ENCODE assay signal across 24 cellular contexts in genomic region chr13:83681547-83681946, GRCh38.
DNase-seq lines count a peak whose midpoint lies in the region; ATAC-seq and TF ChIP-seq lines count a peak whose summit lies in the region.
"Had no signal": no experiment of that assay in that cellular context is flagged by ENCODE, and none has a peak within 500 bp of the region (broad histone marks: within the 10 kb centered on the region; RNA-seq: fewer than 3 reads in every experiment).

No MANE protein-coding gene starts in this region.

- H3K79me1 ChIP-seq in H9 (ENCODE audit: insufficient read depth, low read depth, low read length, poor library complexity, severe bottlenecking): no peaks in the 10 kb centered on the region

- no peak overlapping the region for H2BK12ac ChIP-seq in H9 (ENCODE audit: insufficient read length, low read depth, low read length)

- H3K36me3 Mint-ChIP-seq in GM23338 (ENCODE audit: low read depth) (no peaks in the 10 kb centered on the region), H9 (ENCODE audit: insufficient read depth in 1 of 3, low read depth in 3 of 3) (no peaks in the 10 kb centered on the region)
- H3K36me3 Mint-ChIP-seq: CD8-positive, alpha-beta T cell had no signal

- H4K8ac ChIP-seq in H9 (replicated peaks; ENCODE audit: insufficient read length, low read depth, low read length): no peak overlapping the region

- H3K36me3 ChIP-seq in GM23338 (ENCODE audit: insufficient read depth): no peaks in the 10 kb centered on the region
- no peaks in the 10 kb centered on the region for H3K36me3 ChIP-seq in neural cell (ENCODE audit: insufficient read depth, low read length)
- H3K36me3 ChIP-seq: BLaER1 treated with 17β-estradiol and CSF1 and Interleukin-3, amounts not matched to agents 10 nM and 100 nM had no signal

- no peak overlapping the region for H3K4me3 Mint-ChIP-seq in GM23338
- no peak overlapping the region for H3K4me3 Mint-ChIP-seq in H9
- H3K4me3 Mint-ChIP-seq: B cell; CD4-positive, alpha-beta T cell; CD8-positive, alpha-beta T cell had no signal

- H3K9ac ChIP-seq in H9 (ENCODE audit: extremely low read depth, insufficient read length, low read length) (no peak overlapping the region), neural cell (ENCODE audit: low read length) (peak overlapping the region; percentile 40)
- H3K9ac ChIP-seq: BLaER1 treated with 17β-estradiol and CSF1 and Interleukin-3, amounts not matched to agents 10 nM and 100 nM had no signal

- H3K14ac ChIP-seq in H9 (ENCODE audit: insufficient read depth, low read length): no peak overlapping the region

- no peak overlapping the region for H2BK15ac ChIP-seq in H9 (ENCODE audit: low read depth, low read length)

- no peak overlapping the region for H2AFZ ChIP-seq in GM23338
- H2AFZ ChIP-seq in H9 (ENCODE audit: low read length): no peak overlapping the region
- no peak overlapping the region for H2AFZ ChIP-seq in neural cell (ENCODE audit: low read depth, low read length)

- no peak overlapping the region for H2BK5ac ChIP-seq in H9 (ENCODE audit: insufficient read length, low read length)

- peak; percentile 94 for TF ChIP-seq EP300 in neural cell (conservative IDR thresholded peaks at IDR 0.05; ENCODE audit: poor library complexity, severe bottlenecking)

- H2BK20ac ChIP-seq in H9 (ENCODE audit: low read depth, low read length, poor library complexity, severe bottlenecking): no peak overlapping the region

- peak; percentile 3 for DNase-seq in GM23338 (ENCODE audit: low spot score)
- DNase-seq in H9: no peak
- no peak for DNase-seq in HEK293T (ENCODE audit: extremely low spot score)
- DNase-seq in D341Med (ENCODE audit: low spot score): no peak
- DNase-seq: AML-193; Caco-2; Calu3; CD4-positive, alpha-beta T cell; CD8-positive, alpha-beta T cell; DMS 273 treated with DMSO at 0.1 percent for 48 hours; DMS153; DMS53; DMS79; DND-41; EL; GDM1 had no signal

- H3K27ac Mint-ChIP-seq in GM23338 (no peak overlapping the region), H9 (peak overlapping the region in 2 of 3 experiments; percentile 13 to 58; a peak in 4 of 7 replicates)
- H3K27ac Mint-ChIP-seq: B cell; CD4-positive, alpha-beta T cell; CD8-positive, alpha-beta T cell had no signal

- no peak overlapping the region for H3K56ac ChIP-seq in H9 (ENCODE audit: insufficient read length, low read depth, low read length)

- H3K4me1 ChIP-seq in GM23338 (ENCODE audit: insufficient read depth) (no peaks in the 10 kb centered on the region), H9 (ENCODE audit: insufficient read depth, low read length) (no peaks in the 10 kb centered on the region)
- H3K4me1 ChIP-seq: A549; BLaER1 treated with 17β-estradiol and CSF1 and Interleukin-3, amounts not matched to agents 10 nM and 100 nM; Caco-2 had no signal

- H3K79me2 ChIP-seq in GM23338 (replicated peaks; ENCODE audit: insufficient read depth) (no peaks in the 10 kb centered on the region), H9 (ENCODE audit: insufficient read depth, low read length) (no peaks in the 10 kb centered on the region), neural cell (replicated peaks; ENCODE audit: insufficient read depth, low read length) (no peaks in the 10 kb centered on the region)

- CTCF ChIA-PET in HEK293T (lab: Yijun Ruan, JAX): no interaction called here

- no peak overlapping the region for H4K91ac ChIP-seq in H9 (ENCODE audit: insufficient read length, low read depth, low read length)

- WGBS in H9 (ENCODE audit: extremely low coverage, insufficient read length, low lambda C conversion rate): no CpG with 5 or more reads among the region's 1 CpG

- no peak overlapping the region for H3T11ph ChIP-seq in H9 (ENCODE audit: low read length)

- POLR2A ChIA-PET in HEK293T (lab: Yijun Ruan, JAX): no interaction called here

- no peak overlapping the region for H2BK120ac ChIP-seq in H9 (ENCODE audit: low read depth, low read length, poor library complexity, severe bottlenecking)

- H3F3A ChIP-seq in GM23338 (replicated peaks; ENCODE audit: low read depth) (no peaks in the 10 kb centered on the region), neural cell (ENCODE audit: insufficient read depth, low read length, poor library complexity, severe bottlenecking) (peaks cover 8% of the 10 kb centered on the region)

- no peak overlapping the region for H3K23ac ChIP-seq in H9 (ENCODE audit: insufficient read length, low read depth, low read length)

- H3K4me1 Mint-ChIP-seq in GM23338: peaks cover 7% of the 10 kb centered on the region; the same call in 2 of the 3 replicates
- H3K4me1 Mint-ChIP-seq in H9: peaks cover 7 to 10% of the 10 kb centered on the region in 2 experiments
- H3K4me1 Mint-ChIP-seq: B cell had no signal

- no peaks in the 10 kb centered on the region for H4K20me1 ChIP-seq in GM23338 (replicated peaks; ENCODE audit: insufficient read depth)
- no peaks in the 10 kb centered on the region for H4K20me1 ChIP-seq in H9 (ENCODE audit: control insufficient read depth, insufficient read depth, insufficient read length)
- H4K20me1 ChIP-seq in neural cell (ENCODE audit: insufficient read depth): no peaks in the 10 kb centered on the region
- H4K20me1 ChIP-seq: BLaER1 treated with 17β-estradiol and CSF1 and Interleukin-3, amounts not matched to agents 10 nM and 100 nM had no signal

- no peak for TF ChIP-seq CTCF in GM23338 (conservative IDR thresholded peaks at IDR 0.05; ENCODE audit: low read depth in 2 of 2)
- TF ChIP-seq CTCF in H9 (conservative IDR thresholded peaks at IDR 0.05): no peak
- no peak for TF ChIP-seq CTCF in neural cell (IDR thresholded peaks at IDR 0.05; ENCODE audit: poor library complexity, severe bottlenecking)

- H2AK5ac ChIP-seq in H9 (ENCODE audit: insufficient read length, low read length): no peak overlapping the region

- H4K5ac ChIP-seq in H9 (ENCODE audit: insufficient read length, low read depth, low read length): no peak overlapping the region

- H3K9me3 Mint-ChIP-seq in GM23338 (no peaks in the 10 kb centered on the region), H9 (no peaks in the 10 kb centered on the region)
- H3K9me3 Mint-ChIP-seq: CD8-positive, alpha-beta T cell had no signal

- H3K9me2 ChIP-seq in GM23338 (ENCODE audit: insufficient read depth) (no peaks in the 10 kb centered on the region; the same call in 1 of the 2 replicates), neural cell (ENCODE audit: insufficient read depth, low read length) (no peaks in the 10 kb centered on the region)

- no peak overlapping the region for H3K27ac ChIP-seq in GM23338 (ENCODE audit: low read depth)
- no peak overlapping the region for H3K27ac ChIP-seq in H9 (ENCODE audit: insufficient read length, low read depth, low read length)
- peak overlapping the region; percentile 84 for H3K27ac ChIP-seq in neural cell (ENCODE audit: low read length)
- H3K27ac ChIP-seq: 22Rv1; A549; BLaER1 treated with 17β-estradiol and CSF1 and Interleukin-3, amounts not matched to agents 10 nM and 100 nM; C4-2B had no signal

- no peak overlapping the region for H3K4me2 ChIP-seq in GM23338
- H3K4me2 ChIP-seq in H9 (ENCODE audit: insufficient read depth, insufficient read length, low read length): no peak overlapping the region
- H3K4me2 ChIP-seq in neural cell (ENCODE audit: low read length): no peak overlapping the region
- H3K4me2 ChIP-seq: A549; BLaER1 treated with 17β-estradiol and CSF1 and Interleukin-3, amounts not matched to agents 10 nM and 100 nM had no signal

- H3K4me3 ChIP-seq in GM23338 (no peak overlapping the region), neural cell (ENCODE audit: low read length) (no peak overlapping the region)
- H3K4me3 ChIP-seq: A549; BLaER1 treated with 17β-estradiol and CSF1 and Interleukin-3, amounts not matched to agents 10 nM and 100 nM; GM12878 had no signal

- peak; percentile 37 for TF ChIP-seq RAD21 in neural cell (conservative IDR thresholded peaks at IDR 0.05)

- H3K18ac ChIP-seq in H9 (ENCODE audit: insufficient read length, low read depth, low read length): no peak overlapping the region

- ATAC-seq in GM23338 (peak; percentile 73), GM19463 (IDR thresholded peaks at IDR 0.05; ENCODE audit: unreplicated experiment) (no peak)
- ATAC-seq: A549; CD8-positive, alpha-beta T cell; GM12878 had no signal

- H3K9me3 ChIP-seq in H9 (ENCODE audit: control insufficient read depth, low read depth, low read length) (no peaks in the 10 kb centered on the region), neural cell (ENCODE audit: low read length) (no peaks in the 10 kb centered on the region)
- H3K9me3 ChIP-seq: A549; BLaER1 treated with 17β-estradiol and CSF1 and Interleukin-3, amounts not matched to agents 10 nM and 100 nM; Caco-2 had no signal

- H3K27me3 ChIP-seq in GM23338 (ENCODE audit: insufficient read depth) (no peaks in the 10 kb centered on the region), H9 (ENCODE audit: insufficient read depth, low read length) (no peaks in the 10 kb centered on the region), neural cell (ENCODE audit: insufficient read depth, low read depth, low read length) (no peaks in the 10 kb centered on the region)
- H3K27me3 ChIP-seq: BLaER1 treated with 17β-estradiol and CSF1 and Interleukin-3, amounts not matched to agents 10 nM and 100 nM had no signal

- H3K23me2 ChIP-seq in H9 (ENCODE audit: insufficient read length, low read depth, low read length, poor library complexity, severe bottlenecking): no peaks in the 10 kb centered on the region

- H3K4ac ChIP-seq in H9 (ENCODE audit: low read depth, low read length): no peak overlapping the region

- H3K27me3 Mint-ChIP-seq in GM23338 (ENCODE audit: insufficient read depth, low read depth, poor library complexity) (no peaks in the 10 kb centered on the region), H9 (ENCODE audit: low read depth) (no peaks in the 10 kb centered on the region)
- H3K27me3 Mint-ChIP-seq: B cell; CD4-positive, alpha-beta T cell had no signal

TF ChIP-seq in GM23338, 12 proteins besides CTCF, POLR2A, EP300 and RAD21 (continues in another document):
- no peak for TF ChIP-seq STAT1 (IDR thresholded peaks at IDR 0.05; ENCODE audit: unreplicated experiment)

TF ChIP-seq in neural cell, 6 proteins besides CTCF, POLR2A, EP300 and RAD21 (continues in another document):
- peak; percentile 33 for TF ChIP-seq SMC3 (conservative IDR thresholded peaks at IDR 0.05; ENCODE audit: poor library complexity)

TF ChIP-seq in HEK293T, 16 proteins besides CTCF, POLR2A, EP300 and RAD21 (continues in another document):
- TF ChIP-seq L3MBTL2 (conservative IDR thresholded peaks at IDR 0.05) (no peak), HDGF (IDR thresholded peaks at IDR 0.05; ENCODE audit: borderline replicate concordance) (no peak), FOXK2 (IDR thresholded peaks at IDR 0.05) (no peak), SUZ12 (IDR thresholded peaks at IDR 0.05) (no peak), CTBP1 (IDR thresholded peaks at IDR 0.05; ENCODE audit: borderline replicate concordance) (no peak), NFRKB (IDR thresholded peaks at IDR 0.05) (no peak), BHLHE40 (IDR thresholded peaks at IDR 0.05; ENCODE audit: borderline replicate concordance) (no peak), ZNF384 (IDR thresholded peaks at IDR 0.05) (no peak)
